Comparison of ENCODE assay signal across 1 cellular context in genomic region chr2:48233005-48233404, GRCh38.
TF ChIP-seq lines count a peak whose summit lies in the region.

No MANE protein-coding gene starts in this region.

TF ChIP-seq in HepG2, 621 proteins besides CTCF, POLR2A, EP300 and RAD21 (continued from another document):
- TF ChIP-seq U2AF1 (optimal IDR thresholded peaks at IDR 0.05; ENCODE audit: low read depth, low read length), result no peak
- no peak for TF ChIP-seq ZNF24 (IDR thresholded peaks at IDR 0.05)
- TF ChIP-seq, protein P1, sequence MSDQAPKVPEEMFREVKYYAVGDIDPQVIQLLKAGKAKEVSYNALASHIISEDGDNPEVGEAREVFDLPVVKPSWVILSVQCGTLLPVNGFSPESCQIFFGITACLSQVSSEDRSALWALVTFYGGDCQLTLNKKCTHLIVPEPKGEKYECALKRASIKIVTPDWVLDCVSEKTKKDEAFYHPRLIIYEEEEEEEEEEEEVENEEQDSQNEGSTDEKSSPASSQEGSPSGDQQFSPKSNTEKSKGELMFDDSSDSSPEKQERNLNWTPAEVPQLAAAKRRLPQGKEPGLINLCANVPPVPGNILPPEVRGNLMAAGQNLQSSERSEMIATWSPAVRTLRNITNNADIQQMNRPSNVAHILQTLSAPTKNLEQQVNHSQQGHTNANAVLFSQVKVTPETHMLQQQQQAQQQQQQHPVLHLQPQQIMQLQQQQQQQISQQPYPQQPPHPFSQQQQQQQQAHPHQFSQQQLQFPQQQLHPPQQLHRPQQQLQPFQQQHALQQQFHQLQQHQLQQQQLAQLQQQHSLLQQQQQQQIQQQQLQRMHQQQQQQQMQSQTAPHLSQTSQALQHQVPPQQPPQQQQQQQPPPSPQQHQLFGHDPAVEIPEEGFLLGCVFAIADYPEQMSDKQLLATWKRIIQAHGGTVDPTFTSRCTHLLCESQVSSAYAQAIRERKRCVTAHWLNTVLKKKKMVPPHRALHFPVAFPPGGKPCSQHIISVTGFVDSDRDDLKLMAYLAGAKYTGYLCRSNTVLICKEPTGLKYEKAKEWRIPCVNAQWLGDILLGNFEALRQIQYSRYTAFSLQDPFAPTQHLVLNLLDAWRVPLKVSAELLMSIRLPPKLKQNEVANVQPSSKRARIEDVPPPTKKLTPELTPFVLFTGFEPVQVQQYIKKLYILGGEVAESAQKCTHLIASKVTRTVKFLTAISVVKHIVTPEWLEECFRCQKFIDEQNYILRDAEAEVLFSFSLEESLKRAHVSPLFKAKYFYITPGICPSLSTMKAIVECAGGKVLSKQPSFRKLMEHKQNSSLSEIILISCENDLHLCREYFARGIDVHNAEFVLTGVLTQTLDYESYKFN (CRISPR knock-in tag; conservative IDR thresholded peaks at IDR 0.05), result peak; percentile 18; the same call in 1 of the 2 replicates
- 0 out of 2 replicates have a peak, but pooled peaks have one; percentile 19 for TF ChIP-seq MIER3 (CRISPR knock-in tag; IDR thresholded peaks at IDR 0.05; ENCODE audit: borderline replicate concordance)
- no peak for TF ChIP-seq PAF1 (CRISPR knock-in tag; IDR thresholded peaks at IDR 0.05)
- TF ChIP-seq NFIB (CRISPR knock-in tag; IDR thresholded peaks at IDR 0.05; ENCODE audit: borderline replicate concordance), result no peak
- no peak; the same call in 1 of the 2 replicates for TF ChIP-seq ZNF441 (CRISPR knock-in tag; IDR thresholded peaks at IDR 0.05; ENCODE audit: borderline replicate concordance)
- no peak for TF ChIP-seq USF2 (IDR thresholded peaks at IDR 0.05; ENCODE audit: low read depth, low read length)
- no peak for TF ChIP-seq USF2 (CRISPR knock-in tag; IDR thresholded peaks at IDR 0.05; ENCODE audit: borderline replicate concordance)
- TF ChIP-seq TFDP1 (CRISPR knock-in tag; IDR thresholded peaks at IDR 0.05; ENCODE audit: borderline replicate concordance), result no peak
- TF ChIP-seq HBP1 (CRISPR knock-in tag; IDR thresholded peaks at IDR 0.05; ENCODE audit: low read depth), result no peak
- TF ChIP-seq HOXA9 (CRISPR knock-in tag; IDR thresholded peaks at IDR 0.05; ENCODE audit: borderline replicate concordance), result no peak
- no peak for TF ChIP-seq GZF1 (CRISPR knock-in tag; IDR thresholded peaks at IDR 0.05)
- TF ChIP-seq ZNF878 (CRISPR knock-in tag; IDR thresholded peaks at IDR 0.05), result 0 out of 2 replicates have a peak, but pooled peaks have one; percentile 33
- no peak for TF ChIP-seq MAFG (CRISPR knock-in tag; IDR thresholded peaks at IDR 0.05)
- TF ChIP-seq SKI (IDR thresholded peaks at IDR 0.05; ENCODE audit: partially characterized antibody), result no peak
- TF ChIP-seq ZBTB21 (CRISPR knock-in tag; IDR thresholded peaks at IDR 0.05), result 0 out of 2 replicates have a peak, but pooled peaks have one; percentile 26
- TF ChIP-seq U2AF2 (IDR thresholded peaks at IDR 0.05; ENCODE audit: low read depth, low read length), result no peak
- no peak for TF ChIP-seq HCFC1 (IDR thresholded peaks at IDR 0.05; ENCODE audit: low read depth, low read length)
- no peak for TF ChIP-seq ATAD3A (CRISPR knock-in tag; IDR thresholded peaks at IDR 0.05)
- TF ChIP-seq MED1 (CRISPR knock-in tag; IDR thresholded peaks at IDR 0.05), result peak; percentile 50
- no peak for TF ChIP-seq ZNF891 (CRISPR knock-in tag; IDR thresholded peaks at IDR 0.05)
- TF ChIP-seq HOXA3 (CRISPR knock-in tag; IDR thresholded peaks at IDR 0.05), result 0 out of 2 replicates have a peak, but pooled peaks have one; percentile 26
- no peak for TF ChIP-seq RFXANK (CRISPR knock-in tag; IDR thresholded peaks at IDR 0.05)
- TF ChIP-seq, protein P2, sequence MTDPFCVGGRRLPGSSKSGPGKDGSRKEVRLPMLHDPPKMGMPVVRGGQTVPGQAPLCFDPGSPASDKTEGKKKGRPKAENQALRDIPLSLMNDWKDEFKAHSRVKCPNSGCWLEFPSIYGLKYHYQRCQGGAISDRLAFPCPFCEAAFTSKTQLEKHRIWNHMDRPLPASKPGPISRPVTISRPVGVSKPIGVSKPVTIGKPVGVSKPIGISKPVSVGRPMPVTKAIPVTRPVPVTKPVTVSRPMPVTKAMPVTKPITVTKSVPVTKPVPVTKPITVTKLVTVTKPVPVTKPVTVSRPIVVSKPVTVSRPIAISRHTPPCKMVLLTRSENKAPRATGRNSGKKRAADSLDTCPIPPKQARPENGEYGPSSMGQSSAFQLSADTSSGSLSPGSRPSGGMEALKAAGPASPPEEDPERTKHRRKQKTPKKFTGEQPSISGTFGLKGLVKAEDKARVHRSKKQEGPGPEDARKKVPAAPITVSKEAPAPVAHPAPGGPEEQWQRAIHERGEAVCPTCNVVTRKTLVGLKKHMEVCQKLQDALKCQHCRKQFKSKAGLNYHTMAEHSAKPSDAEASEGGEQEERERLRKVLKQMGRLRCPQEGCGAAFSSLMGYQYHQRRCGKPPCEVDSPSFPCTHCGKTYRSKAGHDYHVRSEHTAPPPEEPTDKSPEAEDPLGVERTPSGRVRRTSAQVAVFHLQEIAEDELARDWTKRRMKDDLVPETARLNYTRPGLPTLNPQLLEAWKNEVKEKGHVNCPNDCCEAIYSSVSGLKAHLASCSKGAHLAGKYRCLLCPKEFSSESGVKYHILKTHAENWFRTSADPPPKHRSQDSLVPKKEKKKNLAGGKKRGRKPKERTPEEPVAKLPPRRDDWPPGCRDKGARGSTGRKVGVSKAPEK (CRISPR knock-in tag; IDR thresholded peaks at IDR 0.05; ENCODE audit: borderline replicate concordance), result no peak
- no peak for TF ChIP-seq ZNF792 (CRISPR knock-in tag; IDR thresholded peaks at IDR 0.05)
- TF ChIP-seq ERF (CRISPR knock-in tag; IDR thresholded peaks at IDR 0.05), result no peak
